ENCODE assay signal across 8 cellular contexts in genomic region chr20:18138266-18138582, GRCh38. TPM values are rescaled to one million over a fixed set of nuclear protein-coding genes. Genes with fewer than 3 reads are reported as not detected.
DNase-seq lines count a peak whose midpoint lies in the region; ATAC-seq, FAIRE-seq and TF ChIP-seq lines count a peak whose summit lies in the region.

No MANE protein-coding gene starts in this region.

- no peak for DNase-seq in K562 (ENCODE audit: extremely low read depth in 1 of 4, low spot score in 3 of 4)
- DNase-seq in memory B cell (ENCODE audit: low spot score in 2 of 2) = no peak
- DNase-seq in hepatic stellate cell (ENCODE audit: low spot score) = no peak
- DNase-seq in iPS-NIHi11 (ENCODE audit: low spot score) = no peak
- DNase-seq in NCI-H1930 (lab: John Stamatoyannopoulos, UW) = no peak
- no peak for DNase-seq in NCI-H2029 (lab: John Stamatoyannopoulos, UW)

- no peaks in the 10 kb centered on the region for H3K9me3 Mint-ChIP-seq in memory B cell

- H3K27ac ChIP-seq in K562 (ENCODE audit: extremely low read depth, low read depth, low read length) = peak overlapping the region; percentile 59

- peak overlapping the region; percentile 88 for H3K4me2 ChIP-seq in K562 (ENCODE audit: insufficient read depth, low read length)

- ATAC-seq in GM19324 (IDR thresholded peaks at IDR 0.05; ENCODE audit: low FRiP score, unreplicated experiment) (peak; percentile 1), HG03521 (IDR thresholded peaks at IDR 0.05; ENCODE audit: unreplicated experiment) (peak; percentile 2), K562 (peak; percentile 77), memory B cell (ENCODE audit: low read depth) (no peak)

- no peak for FAIRE-seq in K562 (lab: Jason Lieb, UNC)

- H3K4me3 Mint-ChIP-seq in memory B cell = peak overlapping the region; percentile 89

- H3K9me3 ChIP-seq in K562 (replicated peaks; ENCODE audit: control insufficient read depth, insufficient read depth, low read depth, low read length) = no peaks in the 10 kb centered on the region

- H3K27ac Mint-ChIP-seq in memory B cell = peak overlapping the region; percentile 92

- H3K36me3 Mint-ChIP-seq in memory B cell = peaks cover 8% of the 10 kb centered on the region

- TF ChIP-seq CTCF in K562 (IDR thresholded peaks at IDR 0.05 in 2 of 3, conservative IDR thresholded peaks at IDR 0.05 in 1 of 3; ENCODE audit: insufficient read depth in 2 of 3, low read depth in 1 of 3, low read length in 3 of 3) = no peak

- peaks cover 0 to 9% of the 10 kb centered on the region in 2 experiments; a peak in 3 of 5 replicates for H3K4me1 ChIP-seq in K562 (replicated peaks in 1 of 2; ENCODE audit: control insufficient read depth in 2 of 2, insufficient read depth in 2 of 2, low read length in 2 of 2)

- intact Hi-C loops in K562 (cut with micrococcal nuclease) = no loop called here

- no peaks in the 10 kb centered on the region for H3K27me3 Mint-ChIP-seq in memory B cell

- peak overlapping the region; percentile 76 to 97 for H3K9ac ChIP-seq in K562 (ENCODE audit: insufficient read depth in 1 of 2, low read depth in 2 of 2, low read length in 2 of 2)

- H3K79me2 ChIP-seq in K562 (ENCODE audit: control insufficient read depth, insufficient read depth, low read length) = peaks cover 23% of the 10 kb centered on the region

- TF ChIP-seq POLR2A in K562 (conservative IDR thresholded peaks at IDR 0.05) = no peak

- no peaks in the 10 kb centered on the region for H3K9me1 ChIP-seq in K562 (ENCODE audit: control insufficient read depth, insufficient read depth, low read length)

- CTCF ChIA-PET in K562 (lab: Yijun Ruan, JAX; ENCODE audit: low intra/inter-chr PET ratio) = no interaction called here

- peak overlapping the region; percentile 97 for H3K4me3 ChIP-seq in K562

- H3K27me3 ChIP-seq in K562 (ENCODE audit: control insufficient read depth in 2 of 2, insufficient read depth in 2 of 2, low read length in 2 of 2) = no peaks in the 10 kb centered on the region

- H2AFZ ChIP-seq in K562 (ENCODE audit: low read depth, low read length) = peak overlapping the region; percentile 93

- H4K20me1 ChIP-seq in K562 (replicated peaks; ENCODE audit: control insufficient read depth, insufficient read depth, low read length) = no peaks in the 10 kb centered on the region

- in situ Hi-C loops in K562 (cut with MboI) = no loop called here

- POLR2A ChIA-PET in K562 (lab: Yijun Ruan, JAX) = interaction anchor here (0.6 to 1.2 kb wide), 3 partner anchors 12 to 29 kb away, joined by 3 to 5 read pairs (median 3); no protein-coding TSS in a partner anchor

- no peak for TF ChIP-seq RAD21 in K562 (CRISPR knock-in tag; conservative IDR thresholded peaks at IDR 0.05 in 1 of 2, IDR thresholded peaks at IDR 0.05 in 1 of 2)

- peaks cover 8% of the 10 kb centered on the region; the same call in 1 of the 3 replicates for H3K36me3 ChIP-seq in K562 (ENCODE audit: control insufficient read depth, insufficient read depth, low read length)

- TF ChIP-seq EP300 in K562 (IDR thresholded peaks at IDR 0.05; ENCODE audit: low read length) = no peak

- 2% methylated on average over 9 of the region's 15 CpGs for WGBS in K562 (ENCODE audit: insufficient coverage, low coverage, missing lambda C conversion rate)

- no TSS peak for BruUV-seq in K562 (replicated peaks; lab: Mats Ljungman, UMichigan)

- H3K4me1 Mint-ChIP-seq in memory B cell = peaks cover 29% of the 10 kb centered on the region

TF ChIP-seq in K562, 482 proteins besides CTCF, POLR2A, EP300 and RAD21 (continues in another document):
- TF ChIP-seq MLX (CRISPR knock-in tag; conservative IDR thresholded peaks at IDR 0.05) (no peak), SMAD4 (CRISPR knock-in tag; conservative IDR thresholded peaks at IDR 0.05) (no peak), ZNF239 (CRISPR knock-in tag; IDR thresholded peaks at IDR 0.05) (no peak)

RNA-seq across cellular contexts. Expression of gene KAT14, which starts 0.6 kb away (rescaled TPM):
- 4.5 and 5.4 TPM in 2 replicates for total RNA-seq in K562 (2011; cell fraction: chromatin; rRNA removed; ENCODE audit: low replicate concordance)
- total RNA-seq in K562 (2011; cell fraction: nucleolus; rRNA removed) = 6.1 and 6.8 TPM in 2 replicates
- 5.3 and 7.0 TPM in 2 replicates for total RNA-seq in K562 (2011; cell fraction: nucleoplasm; rRNA removed)
- total RNA-seq in K562 (2014; rRNA removed) = 4.4 and 5.6 TPM in 2 replicates
- 5.6 and 5.9 TPM in 2 replicates for total RNA-seq in K562 (2014; rRNA removed; fragmentation: Illumina TruSeq; extraction: Trizol)
- 6.3 TPM in 2 replicates for total RNA-seq in K562 (2015; rRNA removed; fragmentation: Illumina TruSeq; extraction: Trizol)
- total RNA-seq in K562 (2021) = 6.2 and 7.2 TPM in 2 replicates
- polyA plus RNA-seq in K562 (2011; rRNA removed) = 6.0 and 7.0 TPM in 2 replicates
- polyA plus RNA-seq in K562 (2011; cell fraction: cytosol; rRNA removed) = 2.9 and 6.3 TPM in 2 replicates
- polyA plus RNA-seq in K562 (2011; cell fraction: nucleus; rRNA removed) = 3.6 and 5.4 TPM in 2 replicates
- polyA plus RNA-seq in K562 (2012) = 3.8 and 4.1 TPM in 2 replicates
- polyA plus RNA-seq in K562 (2014; fragmentation: Illumina TruSeq; extraction: Trizol) = 4.7 and 6.2 TPM in 2 replicates
- polyA plus RNA-seq in K562 (2014; fragmentation: Nextera tagmentation; extraction: Ambion mirVana) = 1 to 10 TPM; 1.7 to 2.3 TPM
- polyA plus RNA-seq in K562 (2014; rRNA removed) = 4.4 and 5.9 TPM in 2 replicates
- polyA minus RNA-seq in K562 (2011; rRNA and poly(A)+ RNA removed) = 13.8 and 15.4 TPM in 2 replicates
- 4.5 and 5.6 TPM in 2 replicates for polyA minus RNA-seq in K562 (2011; cell fraction: cytosol; rRNA and poly(A)+ RNA removed)
- polyA minus RNA-seq in K562 (2011; cell fraction: nucleus; rRNA and poly(A)+ RNA removed) = 4.8 and 10.0 TPM in 2 replicates

RNA-seq across cellular contexts. Expression of gene PET117, which starts 0.6 kb away (rescaled TPM):
- 3.8 and 9.8 TPM in 2 replicates for total RNA-seq in K562 (2011; cell fraction: chromatin; rRNA removed; ENCODE audit: low replicate concordance)
- 0.83 and 2.5 TPM in 2 replicates for total RNA-seq in K562 (2011; cell fraction: nucleolus; rRNA removed)
- 4.0 TPM in 2 replicates for total RNA-seq in K562 (2011; cell fraction: nucleoplasm; rRNA removed)
- total RNA-seq in K562 (2014; rRNA removed) (10.4 and 12.4 TPM in 2 replicates), K562 (2014; rRNA removed; fragmentation: Illumina TruSeq; extraction: Trizol) (17.7 and 18.2 TPM in 2 replicates), K562 (2015; rRNA removed; fragmentation: Illumina TruSeq; extraction: Trizol) (11.7 and 13.3 TPM in 2 replicates), K562 (2021) (11.4 and 11.9 TPM in 2 replicates)
- polyA plus RNA-seq in K562 (2011; rRNA removed) (8.5 and 14.4 TPM in 2 replicates), K562 (2014; fragmentation: Illumina TruSeq; extraction: Trizol) (13.6 and 14.3 TPM in 2 replicates), K562 (2014; fragmentation: Nextera tagmentation; extraction: Ambion mirVana) (1 to 10 TPM; 7.1 to 7.7 TPM), K562 (2014; rRNA removed) (16.6 and 20.0 TPM in 2 replicates)
- polyA plus RNA-seq in K562 (2011; cell fraction: cytosol; rRNA removed) = 3.0 and 6.3 TPM in 2 replicates
- polyA plus RNA-seq in K562 (2011; cell fraction: nucleus; rRNA removed) = 2.9 and 4.0 TPM in 2 replicates
- 8.8 and 11.3 TPM in 2 replicates for polyA plus RNA-seq in K562 (2012)
- 18.2 and 19.2 TPM in 2 replicates for polyA minus RNA-seq in K562 (2011; rRNA and poly(A)+ RNA removed)
- polyA minus RNA-seq in K562 (2011; cell fraction: cytosol; rRNA and poly(A)+ RNA removed) = 1.7 and 3.0 TPM in 2 replicates
- 1.5 and 4.1 TPM in 2 replicates for polyA minus RNA-seq in K562 (2011; cell fraction: nucleus; rRNA and poly(A)+ RNA removed)
